Comparison of ENCODE assay signal across 20 cellular contexts in the genomic region with DNA sequence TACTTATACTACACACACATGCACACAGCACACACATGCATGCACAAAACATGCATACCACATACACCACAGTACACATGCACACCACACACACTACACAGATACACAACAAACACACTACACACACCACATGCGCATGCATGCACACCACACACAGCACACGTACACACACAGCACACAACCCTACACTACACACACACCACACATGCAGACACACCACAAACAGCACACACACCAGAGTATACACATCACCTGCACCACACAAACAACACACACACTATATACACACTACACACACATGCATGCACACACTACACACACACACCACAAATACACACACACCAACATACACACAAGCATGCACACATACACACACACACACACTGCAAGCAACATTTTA.
"Had no signal": no experiment of that assay in that cellular context is flagged by ENCODE, and none has a peak within 500 bp of the region (broad histone marks: within the 10 kb centered on the region; RNA-seq: fewer than 3 reads in every experiment).

No MANE protein-coding gene starts in this region.

- H3K36me3 ChIP-seq: esophagus squamous epithelium, neutrophil, pancreas, suprapubic skin, transverse colon had no signal

- FAIRE-seq: endometrium, keratinocyte, pancreas had no signal

- H3K4me3 ChIP-seq: esophagus squamous epithelium, lung, pancreas, smooth muscle cell, suprapubic skin, transverse colon had no signal

- DNase-seq: cortex of kidney; effector memory CD8-positive, alpha-beta T cell; erythroblast; esophagus squamous epithelium; foreskin melanocyte; natural killer cell; pancreas; stimulated activated CD4-positive, alpha-beta T cell treated with anti-CD3 and anti-CD28 coated beads, Interleukin-12 subunit alpha, Interleukin-12 subunit beta, amount 100 ng/mL, for 4 hours; stimulated activated CD4-positive, alpha-beta T cell treated with anti-CD3 and anti-CD28 coated beads, Interleukin-1b, Interleukin-23, amount 100 ng/mL, for 48 hours; stimulated activated CD4-positive, alpha-beta T cell treated with anti-CD3 and anti-CD28 coated beads, Interleukin-4, amount 100 ng/mL, for 1 hour; stimulated activated CD8-positive, alpha-beta memory T cell treated with anti-CD3 and anti-CD28 coated beads, Interleukin-4, amount 100 ng/mL, for 48 hours; stimulated activated naive CD4-positive, alpha-beta T cell; stimulated activated naive CD8-positive, alpha-beta T cell treated with anti-CD3 and anti-CD28 coated beads, Interleukin-15, amount 100 ng/mL, for 72 hours; transverse colon had no signal

- H3K27me3 ChIP-seq: esophagus squamous epithelium, pancreas, suprapubic skin, transverse colon had no signal
